In the genomic region with DNA sequence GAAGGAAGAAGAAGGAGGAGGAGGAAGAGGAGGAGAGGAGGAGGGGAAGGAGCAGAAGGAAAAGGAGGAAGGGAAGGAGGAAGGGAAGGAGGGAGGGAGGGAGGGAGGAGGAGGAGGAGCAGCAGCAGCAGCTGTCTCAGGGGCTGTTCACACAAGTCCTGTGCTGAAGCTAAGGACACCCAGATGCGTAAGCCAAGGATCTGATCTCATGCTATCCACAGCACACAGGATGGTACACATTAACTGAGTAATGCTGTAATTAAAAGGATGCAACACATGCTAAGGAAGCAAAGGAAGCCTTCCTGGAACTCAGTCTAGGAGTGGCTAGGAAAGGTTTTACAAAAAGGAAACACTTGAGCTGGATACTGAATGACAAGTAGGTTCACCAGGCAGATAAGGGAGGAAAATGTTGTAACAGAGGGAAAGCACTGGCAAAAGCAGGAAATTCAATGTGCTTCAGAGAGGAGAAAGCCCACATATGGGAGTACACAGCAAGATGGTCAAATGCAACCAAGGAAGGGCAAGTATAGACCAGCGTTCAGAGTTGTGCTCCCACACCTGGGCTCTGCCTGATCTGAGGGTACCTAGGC, we compare ENCODE assay signal across 25 cellular contexts. TPM values are rescaled to one million over a fixed set of nuclear protein-coding genes. Genes with fewer than 3 reads are reported as not detected.
DNase-seq lines count a peak whose midpoint lies in the region; TF ChIP-seq lines count a peak whose summit lies in the region.
"Had no signal": no experiment of that assay in that cellular context is flagged by ENCODE, and none has a peak within 500 bp of the region (broad histone marks: within the 10 kb centered on the region; RNA-seq: fewer than 3 reads in every experiment).

No MANE protein-coding gene starts in this region.

- H3K27me3 Mint-ChIP-seq in activated T-helper 1 cell treated with anti-CD3 and anti-CD28 coated beads, Interleukin-12 subunit alpha, Interleukin-12 subunit beta, Interleukin-2, Interleukin-4 antibody, amounts not matched to agents 30 ng/mL and 10 ng/mL and 1 ng/mL, durations not matched to agents 14 hours and 24 hours and 36 hours (ENCODE audit: insufficient read depth): no peaks in the 10 kb centered on the region
- H3K27me3 Mint-ChIP-seq: activated B cell treated with CpG ODN at 0.5 μM for 24 hours; dendritic cell treated with granulocyte-macrophage colony-stimulating factor and Interleukin-4, amounts not matched to agents 40 ng/mL and 50 ng/mL, for 4 days; stimulated activated memory B cell treated with anti-CD40 and anti-IgM and Interleukin-4, amounts not matched to agents 10 μg/mL and 1 μg/mL and 100 μg/mL, for 72 hours had no signal

- peak overlapping the region; percentile 3 for H3K27ac ChIP-seq in mesodermal cell (ENCODE audit: low read depth, low read length, severe bottlenecking)
- H3K27ac ChIP-seq: cardiac muscle cell, ovary, spleen had no signal

- no peaks in the 10 kb centered on the region for H3K27me3 ChIP-seq in BJ (ENCODE audit: control insufficient read depth, insufficient read depth, low read length)
- H3K27me3 ChIP-seq: cardiac muscle cell, ovary, spleen had no signal

- POLR2A ChIA-PET in BJ (lab: Charles Lee): no interaction called here

- WGBS in mesodermal cell (ENCODE audit: insufficient coverage in 2 of 2), 2 experiments: 86 to 100% methylated on average over 1 of the region's 2 CpGs

- H3K4me3 Mint-ChIP-seq in activated T-helper 1 cell treated with anti-CD3 and anti-CD28 coated beads, Interleukin-12 subunit alpha, Interleukin-12 subunit beta, Interleukin-2, Interleukin-4 antibody, amounts not matched to agents 30 ng/mL and 10 ng/mL and 1 ng/mL, durations not matched to agents 14 hours and 24 hours and 36 hours: no peak overlapping the region
- H3K4me3 Mint-ChIP-seq: activated B cell treated with CpG ODN at 0.5 μM for 24 hours; dendritic cell treated with granulocyte-macrophage colony-stimulating factor and Interleukin-4, amounts not matched to agents 40 ng/mL and 50 ng/mL, for 4 days; nephron; stimulated activated memory B cell treated with anti-CD40 and anti-IgM and Interleukin-4, amounts not matched to agents 10 μg/mL and 1 μg/mL and 100 μg/mL, for 72 hours had no signal

- H3K4me1 ChIP-seq in mesodermal cell (ENCODE audit: control insufficient read depth, insufficient read depth, low read length, poor library complexity, severe bottlenecking): peaks cover 16% of the 10 kb centered on the region
- H3K4me1 ChIP-seq: spleen had no signal

- H3K9me3 Mint-ChIP-seq in activated T-helper 1 cell treated with anti-CD3 and anti-CD28 coated beads, Interleukin-12 subunit alpha, Interleukin-12 subunit beta, Interleukin-2, Interleukin-4 antibody, amounts not matched to agents 30 ng/mL and 10 ng/mL and 1 ng/mL, durations not matched to agents 14 hours and 24 hours and 36 hours: no peaks in the 10 kb centered on the region
- H3K9me3 Mint-ChIP-seq: activated B cell treated with CpG ODN at 0.5 μM for 24 hours; activated naive CD4-positive, alpha-beta T cell treated with anti-CD3 and anti-CD28 coated beads, Interleukin-2, amount 50 U/mL, for 72 hours; dendritic cell treated with granulocyte-macrophage colony-stimulating factor and Interleukin-4, amounts not matched to agents 40 ng/mL and 50 ng/mL, for 4 days; nephron; stimulated activated memory B cell treated with anti-CD40 and anti-IgM and Interleukin-4, amounts not matched to agents 10 μg/mL and 1 μg/mL and 100 μg/mL, for 72 hours had no signal

- no peak overlapping the region for H3K4me3 ChIP-seq in BJ (ENCODE audit: low read depth, low read length)
- H3K4me3 ChIP-seq in mesodermal cell (ENCODE audit: extremely low read depth, insufficient read depth, low read length, poor library complexity, severe bottlenecking): no peak overlapping the region
- H3K4me3 ChIP-seq: cardiac muscle cell, ovary, spleen had no signal

- no peak overlapping the region for H3K27ac Mint-ChIP-seq in activated T-helper 1 cell treated with anti-CD3 and anti-CD28 coated beads, Interleukin-12 subunit alpha, Interleukin-12 subunit beta, Interleukin-2, Interleukin-4 antibody, amounts not matched to agents 30 ng/mL and 10 ng/mL and 1 ng/mL, durations not matched to agents 14 hours and 24 hours and 36 hours
- H3K27ac Mint-ChIP-seq: activated B cell treated with CpG ODN at 0.5 μM for 24 hours; activated naive CD4-positive, alpha-beta T cell treated with anti-CD3 and anti-CD28 coated beads, Interleukin-2, amount 50 U/mL, for 72 hours; dendritic cell treated with granulocyte-macrophage colony-stimulating factor and Interleukin-4, amounts not matched to agents 40 ng/mL and 50 ng/mL, for 4 days; nephron; stimulated activated memory B cell treated with anti-CD40 and anti-IgM and Interleukin-4, amounts not matched to agents 10 μg/mL and 1 μg/mL and 100 μg/mL, for 72 hours had no signal

- TF ChIP-seq CTCF in BJ (IDR thresholded peaks at IDR 0.05; ENCODE audit: insufficient read depth, low read depth, low read length) (no peak), GM10266 (IDR thresholded peaks at IDR 0.05; ENCODE audit: control insufficient read depth, insufficient read depth, low read depth, missing control alignments) (no peak)

- H3K36me3 Mint-ChIP-seq in activated T-helper 1 cell treated with anti-CD3 and anti-CD28 coated beads, Interleukin-12 subunit alpha, Interleukin-12 subunit beta, Interleukin-2, Interleukin-4 antibody, amounts not matched to agents 30 ng/mL and 10 ng/mL and 1 ng/mL, durations not matched to agents 14 hours and 24 hours and 36 hours (ENCODE audit: low read depth): peaks cover 20% of the 10 kb centered on the region

- H3K36me3 ChIP-seq in BJ (ENCODE audit: control insufficient read depth, insufficient read depth, low read length) (peaks cover 6% of the 10 kb centered on the region), mesodermal cell (ENCODE audit: control insufficient read depth, insufficient read depth, low read length) (peaks cover 18% of the 10 kb centered on the region)
- H3K36me3 ChIP-seq: ovary had no signal

- peaks cover 16% of the 10 kb centered on the region for H3K4me1 Mint-ChIP-seq in activated T-helper 1 cell treated with anti-CD3 and anti-CD28 coated beads, Interleukin-12 subunit alpha, Interleukin-12 subunit beta, Interleukin-2, Interleukin-4 antibody, amounts not matched to agents 30 ng/mL and 10 ng/mL and 1 ng/mL, durations not matched to agents 14 hours and 24 hours and 36 hours (ENCODE audit: low read depth)
- H3K4me1 Mint-ChIP-seq: activated B cell treated with CpG ODN at 0.5 μM for 24 hours; nephron; stimulated activated memory B cell treated with anti-CD40 and anti-IgM and Interleukin-4, amounts not matched to agents 10 μg/mL and 1 μg/mL and 100 μg/mL, for 72 hours had no signal

- CTCF ChIA-PET in BJ (lab: Yijun Ruan, JAX): interaction anchor here (0.6 to 2.3 kb wide), 3 partner anchors 12 to 387 kb away, joined by 3 to 6 read pairs (median 4); a partner anchor contains a TSS

- no peaks in the 10 kb centered on the region for H3K9me3 ChIP-seq in mesodermal cell (ENCODE audit: control insufficient read depth, low read length)
- H3K9me3 ChIP-seq: ovary, spleen had no signal

- DNase-seq in BJ (ENCODE audit: low read depth): peak; percentile 21
- DNase-seq in HT1080 (ENCODE audit: low read depth): peak; percentile 21
- peak; percentile 17 for DNase-seq in dermis blood vessel endothelial cell
- DNase-seq in activated T-helper 1 cell treated with anti-CD3 and anti-CD28 coated beads, Interleukin-12 subunit alpha, Interleukin-12 subunit beta, Interleukin-2, Interleukin-4 antibody, amounts not matched to agents 30 ng/mL and 10 ng/mL and 1 ng/mL, durations not matched to agents 14 hours and 24 hours and 36 hours (ENCODE audit: low spot score): no peak
- DNase-seq in NCI-H1092 (lab: John Stamatoyannopoulos, UW): no peak
- no peak for DNase-seq in NOMO-1 (lab: John Stamatoyannopoulos, UW; ENCODE audit: unreplicated experiment in 2 of 2)
- no peak for DNase-seq in GM10266 (ENCODE audit: extremely low spot score)
- DNase-seq: ACHN; activated B cell treated with CpG ODN at 0.5 μM for 24 hours; activated CD4-positive, alpha-beta T cell treated with anti-CD3 and anti-CD28 coated beads, Interleukin-2, amount 50 U/mL, for 4 hours; aorta; islet precursor cell; NCI-H1048; NCI-H2029; NCI-H345; ovary; Right ventricle myocardium superior; spleen; stimulated activated CD4-positive, alpha-beta T cell treated with anti-CD3 and anti-CD28 coated beads, Interleukin-2, amount 100 ng/mL, for 48 hours had no signal

- intact Hi-C loops in activated T-helper 1 cell treated with anti-CD3 and anti-CD28 coated beads, Interleukin-12 subunit alpha, Interleukin-12 subunit beta, Interleukin-2, Interleukin-4 antibody, amounts not matched to agents 30 ng/mL and 10 ng/mL and 1 ng/mL, durations not matched to agents 14 hours and 24 hours and 36 hours (cut with micrococcal nuclease): no loop called here

RNA-seq across cellular contexts. Expression of a gene that starts 32.0 kb away (rescaled TPM):
- 4.2 and 5.6 TPM in 2 replicates for polyA plus RNA-seq in BJ (2011; rRNA removed)
- 3.9 and 4.3 TPM in 2 replicates for polyA minus RNA-seq in BJ (2011; rRNA and poly(A)+ RNA removed)
- total RNA-seq in HT1080 (2014; rRNA removed; shearing (Covaris generic)): 5.2 and 6.7 TPM in 2 replicates
- polyA plus RNA-seq in HT1080 (2015; cell fraction: cytosol; rRNA removed): 1.8 and 2.6 TPM in 2 replicates
- polyA plus RNA-seq in HT1080 (2015; cell fraction: nucleus; rRNA removed): 19.6 and 22.1 TPM in 2 replicates
- 5.6 and 7.4 TPM in 2 replicates for total RNA-seq in dermis blood vessel endothelial cell
- polyA plus RNA-seq in mesodermal cell (2013, experiment 1 of 2): 4.3 TPM
- polyA plus RNA-seq in mesodermal cell (2013, experiment 2 of 2): 3.9 TPM
- total RNA-seq in activated T-helper 1 cell treated with anti-CD3 and anti-CD28 coated beads, Interleukin-12 subunit alpha, Interleukin-12 subunit beta, Interleukin-2, Interleukin-4 antibody, amounts not matched to agents 30 ng/mL and 10 ng/mL and 1 ng/mL, durations not matched to agents 14 hours and 24 hours and 36 hours: 11.7 and 14.2 TPM in 2 replicates

RNA-seq across cellular contexts. Expression of a gene that starts 32.1 kb away (rescaled TPM):
- polyA plus RNA-seq in BJ (2011; rRNA removed): 988 and 1,148 TPM in 2 replicates
- polyA minus RNA-seq in BJ (2011; rRNA and poly(A)+ RNA removed): 221 and 239 TPM in 2 replicates
- 1,305 and 1,663 TPM in 2 replicates for total RNA-seq in HT1080 (2014; rRNA removed; shearing (Covaris generic))
- 1,921 and 2,112 TPM in 2 replicates for polyA plus RNA-seq in HT1080 (2015; cell fraction: cytosol; rRNA removed)
- polyA plus RNA-seq in HT1080 (2015; cell fraction: nucleus; rRNA removed): 540 and 577 TPM in 2 replicates
- 438 and 724 TPM in 2 replicates for total RNA-seq in dermis blood vessel endothelial cell
- polyA plus RNA-seq in mesodermal cell (2013, experiment 1 of 2): 2,844 TPM
- polyA plus RNA-seq in mesodermal cell (2013, experiment 2 of 2): 2,596 TPM
- total RNA-seq in activated T-helper 1 cell treated with anti-CD3 and anti-CD28 coated beads, Interleukin-12 subunit alpha, Interleukin-12 subunit beta, Interleukin-2, Interleukin-4 antibody, amounts not matched to agents 30 ng/mL and 10 ng/mL and 1 ng/mL, durations not matched to agents 14 hours and 24 hours and 36 hours: 679 and 691 TPM in 2 replicates

RNA-seq across cellular contexts. Expression of a gene that starts 56.5 kb away (rescaled TPM):
- 3.0 and 3.8 TPM in 2 replicates for polyA plus RNA-seq in BJ (2011; rRNA removed)
- 0.87 and 1.0 TPM in 2 replicates for polyA minus RNA-seq in BJ (2011; rRNA and poly(A)+ RNA removed)
- total RNA-seq in HT1080 (2014; rRNA removed; shearing (Covaris generic)): 8.6 and 11.6 TPM in 2 replicates
- polyA plus RNA-seq in HT1080 (2015; cell fraction: cytosol; rRNA removed): 7.6 and 15.0 TPM in 2 replicates
- 17.6 and 20.6 TPM in 2 replicates for polyA plus RNA-seq in HT1080 (2015; cell fraction: nucleus; rRNA removed)
- total RNA-seq in dermis blood vessel endothelial cell: 0.51 and 1.1 TPM in 2 replicates
- 5.8 TPM for polyA plus RNA-seq in mesodermal cell (2013, experiment 1 of 2)
- 7.8 TPM for polyA plus RNA-seq in mesodermal cell (2013, experiment 2 of 2)
- 0.34 and 0.62 TPM in 2 replicates for total RNA-seq in activated T-helper 1 cell treated with anti-CD3 and anti-CD28 coated beads, Interleukin-12 subunit alpha, Interleukin-12 subunit beta, Interleukin-2, Interleukin-4 antibody, amounts not matched to agents 30 ng/mL and 10 ng/mL and 1 ng/mL, durations not matched to agents 14 hours and 24 hours and 36 hours

Comparison
In these comparisons a context has a peak if more than half of its experiments do, and no peak if none do; other contexts are left out.
1. DNase-seq: peak in BJ (single experiment), HT1080 (single experiment) and dermis blood vessel endothelial cell (single experiment); none in activated T-helper 1 cell treated with anti-CD3 and anti-CD28 coated beads, Interleukin-12 subunit alpha, Interleukin-12 subunit beta, Interleukin-2, Interleukin-4 antibody, amounts not matched to agents 30 ng/mL and 10 ng/mL and 1 ng/mL, durations not matched to agents 14 hours and 24 hours and 36 hours (single experiment), NCI-H1092 (single experiment), NOMO-1 (0 of 2) and GM10266 (single experiment).